ENCODE assay signal across 35 cellular contexts in genomic region chrX:30666094-30666493, GRCh38. TPM values are rescaled to one million over a fixed set of nuclear protein-coding genes. Genes with fewer than 3 reads are reported as not detected.
A peak's percentile ranks its signal among the peaks of the same experiment; 100 is the strongest.
DNase-seq lines count a peak whose midpoint lies in the region; ATAC-seq and TF ChIP-seq lines count a peak whose summit lies in the region.
"Had no signal": no experiment of that assay in that cellular context is flagged by ENCODE, and none has a peak within 500 bp of the region (broad histone marks: within the 10 kb centered on the region; RNA-seq: fewer than 3 reads in every experiment).

No MANE protein-coding gene starts in this region.

- no peak for TF ChIP-seq CTCF in SK-N-SH (IDR thresholded peaks at IDR 0.05)

- in situ Hi-C loops in KBM-7 (cut with MboI; ENCODE audit: low pct_unique_long_range_greater_than_20kb, low sequenced_read_pairs): no loop called here

- no peak overlapping the region for H3K4me2 ChIP-seq in SK-N-SH
- H3K4me2 ChIP-seq: A549; BLaER1; BLaER1 treated with 17β-estradiol and CSF1 and Interleukin-3, amounts not matched to agents 10 nM and 100 nM had no signal

- peaks cover 6% of the 10 kb centered on the region for H3K27me3 Mint-ChIP-seq in activated T-cell treated with anti-CD3 and anti-CD28 coated beads, Interleukin-2, amount 50 U/mL, for 24 hours
- H3K27me3 Mint-ChIP-seq in activated T-helper 1 cell treated with anti-CD3 and anti-CD28 coated beads, Interleukin-12 subunit alpha, Interleukin-12 subunit beta, Interleukin-2, Interleukin-4 antibody, amounts not matched to agents 30 ng/mL and 10 ng/mL and 1 ng/mL, durations not matched to agents 14 hours and 24 hours and 36 hours (ENCODE audit: insufficient read depth): no peaks in the 10 kb centered on the region
- no peaks in the 10 kb centered on the region for H3K27me3 Mint-ChIP-seq in activated T-helper 2 cell treated with anti-CD3 and anti-CD28 coated beads, Interferon-gamma antibody, Interleukin-2, Interleukin-4, amounts not matched to agents 10 μg/mL and 5 μg/mL and 100 μg/mL, durations not matched to agents 14 hours and 24 hours and 36 hours (ENCODE audit: low read depth)
- H3K27me3 Mint-ChIP-seq: B cell; CD4-positive, alpha-beta memory T cell; CD4-positive, alpha-beta T cell; CD4-positive, CD25-positive, alpha-beta regulatory T cell; CD8-positive, alpha-beta memory T cell had no signal

- no peak overlapping the region for H2AFZ ChIP-seq in SK-N-SH (ENCODE audit: low read depth)

- no peaks in the 10 kb centered on the region for H3K9me2 ChIP-seq in SK-N-SH

- TF ChIP-seq RAD21 in SK-N-SH (IDR thresholded peaks at IDR 0.05; ENCODE audit: low read length): no peak

- intact Hi-C loops in activated T-helper 1 cell treated with anti-CD3 and anti-CD28 coated beads, Interleukin-12 subunit alpha, Interleukin-12 subunit beta, Interleukin-2, Interleukin-4 antibody, amounts not matched to agents 30 ng/mL and 10 ng/mL and 1 ng/mL, durations not matched to agents 14 hours and 24 hours and 36 hours (cut with micrococcal nuclease): no loop called here
- intact Hi-C loops in activated T-helper 2 cell treated with anti-CD3 and anti-CD28 coated beads, Interferon-gamma antibody, Interleukin-2, Interleukin-4, amounts not matched to agents 10 μg/mL and 5 μg/mL and 100 μg/mL, durations not matched to agents 14 hours and 24 hours and 36 hours (cut with micrococcal nuclease): no loop called here

- H4K20me1 ChIP-seq in SK-N-SH (ENCODE audit: insufficient read depth): no peaks in the 10 kb centered on the region
- H4K20me1 ChIP-seq: BLaER1 had no signal

- no peak overlapping the region for H3K27ac ChIP-seq in SK-N-SH (ENCODE audit: low read depth in 2 of 2, low read length in 1 of 2)
- H3K27ac ChIP-seq: 22Rv1; A549; BLaER1; BLaER1 treated with 17β-estradiol and CSF1 and Interleukin-3, amounts not matched to agents 10 nM and 100 nM; C4-2B had no signal

- no peaks in the 10 kb centered on the region for H3K9me3 Mint-ChIP-seq in activated T-cell treated with anti-CD3 and anti-CD28 coated beads, Interleukin-2, amount 50 U/mL, for 24 hours
- H3K9me3 Mint-ChIP-seq in activated T-helper 1 cell treated with anti-CD3 and anti-CD28 coated beads, Interleukin-12 subunit alpha, Interleukin-12 subunit beta, Interleukin-2, Interleukin-4 antibody, amounts not matched to agents 30 ng/mL and 10 ng/mL and 1 ng/mL, durations not matched to agents 14 hours and 24 hours and 36 hours: no peaks in the 10 kb centered on the region
- H3K9me3 Mint-ChIP-seq in activated T-helper 2 cell treated with anti-CD3 and anti-CD28 coated beads, Interferon-gamma antibody, Interleukin-2, Interleukin-4, amounts not matched to agents 10 μg/mL and 5 μg/mL and 100 μg/mL, durations not matched to agents 14 hours and 24 hours and 36 hours: no peaks in the 10 kb centered on the region
- H3K9me3 Mint-ChIP-seq: CD4-positive, alpha-beta memory T cell; CD4-positive, alpha-beta T cell; CD8-positive, alpha-beta memory T cell; CD8-positive, alpha-beta T cell had no signal

- CTCF ChIA-PET in SK-N-SH (lab: Yijun Ruan, JAX): no interaction called here

- H3K4me1 ChIP-seq in SK-N-SH (ENCODE audit: control insufficient read depth in 1 of 2, insufficient read depth in 2 of 2, low read depth in 1 of 2, low read length in 1 of 2): peaks cover 0 to 4% of the 10 kb centered on the region in 2 experiments; a peak in 1 of 4 replicates
- H3K4me1 ChIP-seq: A549, BE2C, BLaER1, Caco-2 had no signal

- no peaks in the 10 kb centered on the region for H3K9me3 ChIP-seq in SK-N-SH
- H3K9me3 ChIP-seq: A549, BE2C, BLaER1, Caco-2 had no signal

- WGBS in SK-N-SH (ENCODE audit: low lambda C conversion rate): 46% methylated on average over 2 of the region's 2 CpGs

- no peaks in the 10 kb centered on the region for H3K79me2 ChIP-seq in SK-N-SH (ENCODE audit: insufficient read depth)

- no peak for ATAC-seq in SK-N-SH treated with all-trans-retinoic acid at 6 μM for 48 hours
- no peak for ATAC-seq in HG02588 (IDR thresholded peaks at IDR 0.05; ENCODE audit: unreplicated experiment)
- ATAC-seq: A549; CD8-positive, alpha-beta T cell had no signal

- DNase-seq in SK-N-SH (no peak), KBM-7 (no peak)
- DNase-seq in activated T-cell treated with anti-CD3 and anti-CD28 coated beads, Interleukin-2, amount 50 U/mL, for 24 hours: no peak
- DNase-seq in activated T-cell treated with anti-CD3 and anti-CD28 coated beads, Interleukin-2, amount 50 U/mL, for 1 hour: no peak
- DNase-seq in activated T-helper 1 cell treated with anti-CD3 and anti-CD28 coated beads, Interleukin-12 subunit alpha, Interleukin-12 subunit beta, Interleukin-2, Interleukin-4 antibody, amounts not matched to agents 30 ng/mL and 10 ng/mL and 1 ng/mL, durations not matched to agents 14 hours and 24 hours and 36 hours (ENCODE audit: low spot score): no peak
- DNase-seq in activated T-helper 2 cell treated with anti-CD3 and anti-CD28 coated beads, Interferon-gamma antibody, Interleukin-2, Interleukin-4, amounts not matched to agents 10 μg/mL and 5 μg/mL and 100 μg/mL, durations not matched to agents 14 hours and 24 hours and 36 hours (ENCODE audit: low spot score): no peak
- DNase-seq: 8988T; ACHN; AML-193; BE2C; C1 segment of cervical spinal cord; Caco-2; Calu3; CD4-positive, alpha-beta memory T cell; CD4-positive, alpha-beta T cell; CD4-positive, CD25-positive, alpha-beta regulatory T cell; CD8-positive, alpha-beta memory T cell; CD8-positive, alpha-beta T cell; COR-L47; DMS 273 treated with DMSO at 0.1 percent for 48 hours; DMS153; DMS53; DMS79; DMS79 treated with DMSO at 0.1 percent for 48 hours; DND-41; EL had no signal

- peaks cover 4% of the 10 kb centered on the region for H3F3A ChIP-seq in SK-N-SH (replicated peaks; ENCODE audit: insufficient read depth)

- H3K36me3 Mint-ChIP-seq in activated T-cell treated with anti-CD3 and anti-CD28 coated beads, Interleukin-2, amount 50 U/mL, for 24 hours (ENCODE audit: low read depth): peaks cover 50% of the 10 kb centered on the region
- H3K36me3 Mint-ChIP-seq in activated T-helper 1 cell treated with anti-CD3 and anti-CD28 coated beads, Interleukin-12 subunit alpha, Interleukin-12 subunit beta, Interleukin-2, Interleukin-4 antibody, amounts not matched to agents 30 ng/mL and 10 ng/mL and 1 ng/mL, durations not matched to agents 14 hours and 24 hours and 36 hours (ENCODE audit: low read depth): peaks cover 33% of the 10 kb centered on the region
- peaks cover 45% of the 10 kb centered on the region for H3K36me3 Mint-ChIP-seq in activated T-helper 2 cell treated with anti-CD3 and anti-CD28 coated beads, Interferon-gamma antibody, Interleukin-2, Interleukin-4, amounts not matched to agents 10 μg/mL and 5 μg/mL and 100 μg/mL, durations not matched to agents 14 hours and 24 hours and 36 hours (ENCODE audit: low read depth)

- no peak overlapping the region for H3K9ac ChIP-seq in SK-N-SH
- H3K9ac ChIP-seq: BLaER1 had no signal

- no peaks in the 10 kb centered on the region for H3K36me3 ChIP-seq in SK-N-SH (replicated peaks in 1 of 2; ENCODE audit: control insufficient read depth in 1 of 2, insufficient read depth in 2 of 2, low read length in 1 of 2)
- H3K36me3 ChIP-seq: BE2C had no signal

- no peak overlapping the region for H3K4me3 ChIP-seq in SK-N-SH (ENCODE audit: low read depth in 2 of 2, low read length in 1 of 2)
- H3K4me3 ChIP-seq: A549; BLaER1; BLaER1 treated with 17β-estradiol and CSF1 and Interleukin-3, amounts not matched to agents 10 nM and 100 nM had no signal

- TF ChIP-seq EP300 in SK-N-SH (IDR thresholded peaks at IDR 0.05; ENCODE audit: borderline replicate concordance in 1 of 2, low read depth in 1 of 2, low read length in 1 of 2): no peak

- no peak overlapping the region for H3K4me3 Mint-ChIP-seq in activated T-cell treated with anti-CD3 and anti-CD28 coated beads, Interleukin-2, amount 50 U/mL, for 24 hours
- H3K4me3 Mint-ChIP-seq in activated T-helper 1 cell treated with anti-CD3 and anti-CD28 coated beads, Interleukin-12 subunit alpha, Interleukin-12 subunit beta, Interleukin-2, Interleukin-4 antibody, amounts not matched to agents 30 ng/mL and 10 ng/mL and 1 ng/mL, durations not matched to agents 14 hours and 24 hours and 36 hours: no peak overlapping the region
- no peak overlapping the region for H3K4me3 Mint-ChIP-seq in activated T-helper 2 cell treated with anti-CD3 and anti-CD28 coated beads, Interferon-gamma antibody, Interleukin-2, Interleukin-4, amounts not matched to agents 10 μg/mL and 5 μg/mL and 100 μg/mL, durations not matched to agents 14 hours and 24 hours and 36 hours (ENCODE audit: low read depth)
- H3K4me3 Mint-ChIP-seq: B cell; CD14-positive monocyte; CD4-positive, alpha-beta memory T cell; CD4-positive, alpha-beta T cell; CD4-positive, CD25-positive, alpha-beta regulatory T cell; CD8-positive, alpha-beta memory T cell; CD8-positive, alpha-beta T cell had no signal

- no peaks in the 10 kb centered on the region for H3K27me3 ChIP-seq in SK-N-SH (ENCODE audit: insufficient read depth)
- H3K27me3 ChIP-seq: BE2C; BLaER1; BLaER1 treated with 17β-estradiol and CSF1 and Interleukin-3, amounts not matched to agents 10 nM and 100 nM had no signal

- POLR2A ChIA-PET in SK-N-SH (lab: Yijun Ruan, JAX): no interaction called here

- H3K4me1 Mint-ChIP-seq in activated T-cell treated with anti-CD3 and anti-CD28 coated beads, Interleukin-2, amount 50 U/mL, for 24 hours (ENCODE audit: low read depth): peaks cover 10% of the 10 kb centered on the region
- peaks cover 15% of the 10 kb centered on the region for H3K4me1 Mint-ChIP-seq in activated T-helper 1 cell treated with anti-CD3 and anti-CD28 coated beads, Interleukin-12 subunit alpha, Interleukin-12 subunit beta, Interleukin-2, Interleukin-4 antibody, amounts not matched to agents 30 ng/mL and 10 ng/mL and 1 ng/mL, durations not matched to agents 14 hours and 24 hours and 36 hours (ENCODE audit: low read depth)
- peaks cover 22% of the 10 kb centered on the region for H3K4me1 Mint-ChIP-seq in activated T-helper 2 cell treated with anti-CD3 and anti-CD28 coated beads, Interferon-gamma antibody, Interleukin-2, Interleukin-4, amounts not matched to agents 10 μg/mL and 5 μg/mL and 100 μg/mL, durations not matched to agents 14 hours and 24 hours and 36 hours (ENCODE audit: low read depth)
- H3K4me1 Mint-ChIP-seq: CD4-positive, alpha-beta memory T cell; CD8-positive, alpha-beta memory T cell had no signal

- peak overlapping the region; percentile 47 for H3K27ac Mint-ChIP-seq in activated T-cell treated with anti-CD3 and anti-CD28 coated beads, Interleukin-2, amount 50 U/mL, for 24 hours
- peak overlapping the region; percentile 53 for H3K27ac Mint-ChIP-seq in activated T-helper 1 cell treated with anti-CD3 and anti-CD28 coated beads, Interleukin-12 subunit alpha, Interleukin-12 subunit beta, Interleukin-2, Interleukin-4 antibody, amounts not matched to agents 30 ng/mL and 10 ng/mL and 1 ng/mL, durations not matched to agents 14 hours and 24 hours and 36 hours
- H3K27ac Mint-ChIP-seq in activated T-helper 2 cell treated with anti-CD3 and anti-CD28 coated beads, Interferon-gamma antibody, Interleukin-2, Interleukin-4, amounts not matched to agents 10 μg/mL and 5 μg/mL and 100 μg/mL, durations not matched to agents 14 hours and 24 hours and 36 hours: peak overlapping the region; percentile 33
- H3K27ac Mint-ChIP-seq: B cell; CD4-positive, alpha-beta memory T cell; CD4-positive, alpha-beta T cell; CD4-positive, CD25-positive, alpha-beta regulatory T cell; CD8-positive, alpha-beta memory T cell; CD8-positive, alpha-beta T cell had no signal

RNA-seq across cellular contexts. Expression of gene GK, which starts 12.9 kb away (rescaled TPM):
- 2.2 and 3.1 TPM in 2 replicates for polyA plus RNA-seq in SK-N-SH (2012; rRNA removed)
- 2.6 and 2.8 TPM in 2 replicates for polyA plus RNA-seq in SK-N-SH (2012; cell fraction: cytosol; rRNA removed)
- 2.2 and 4.8 TPM in 2 replicates for polyA plus RNA-seq in SK-N-SH (2012; cell fraction: nucleus; rRNA removed)
- 71.1 and 77.5 TPM in 2 replicates for total RNA-seq in activated T-helper 1 cell treated with anti-CD3 and anti-CD28 coated beads, Interleukin-12 subunit alpha, Interleukin-12 subunit beta, Interleukin-2, Interleukin-4 antibody, amounts not matched to agents 30 ng/mL and 10 ng/mL and 1 ng/mL, durations not matched to agents 14 hours and 24 hours and 36 hours
- 103 and 105 TPM in 2 replicates for total RNA-seq in activated T-helper 2 cell treated with anti-CD3 and anti-CD28 coated beads, Interferon-gamma antibody, Interleukin-2, Interleukin-4, amounts not matched to agents 10 μg/mL and 5 μg/mL and 100 μg/mL, durations not matched to agents 14 hours and 24 hours and 36 hours
